ENCODE assay signal across 11 cellular contexts in genomic region chr9:125649826-125650225, GRCh38. TPM values are rescaled to one million over a fixed set of nuclear protein-coding genes. Genes with fewer than 3 reads are reported as not detected.
A peak's percentile ranks its signal among the peaks of the same experiment; 100 is the strongest.
DNase-seq lines count a peak whose midpoint lies in the region; ATAC-seq and TF ChIP-seq lines count a peak whose summit lies in the region.
"Had no signal": no experiment of that assay in that cellular context is flagged by ENCODE, and none has a peak within 500 bp of the region (broad histone marks: within the 10 kb centered on the region; RNA-seq: fewer than 3 reads in every experiment).

No MANE protein-coding gene starts in this region.

- H3K27me3 Mint-ChIP-seq in activated T-cell treated with anti-CD3 and anti-CD28 coated beads, Interleukin-2, amount 50 U/mL, for 24 hours: no peaks in the 10 kb centered on the region

- TF ChIP-seq EP300 in SK-N-SH (IDR thresholded peaks at IDR 0.05; ENCODE audit: borderline replicate concordance in 1 of 2, low read depth in 1 of 2, low read length in 1 of 2) (no peak), tibial nerve (IDR thresholded peaks at IDR 0.05) (no peak)

- no peaks in the 10 kb centered on the region for H3K9me3 Mint-ChIP-seq in activated T-cell treated with anti-CD3 and anti-CD28 coated beads, Interleukin-2, amount 50 U/mL, for 24 hours

- no peaks in the 10 kb centered on the region for H4K20me1 ChIP-seq in SK-N-SH (ENCODE audit: insufficient read depth)

- ATAC-seq in HG02884 (IDR thresholded peaks at IDR 0.05; ENCODE audit: unreplicated experiment): no peak

- peaks cover 85% of the 10 kb centered on the region for H3K79me2 ChIP-seq in SK-N-SH (ENCODE audit: insufficient read depth)

- H3K4me2 ChIP-seq in SK-N-SH: peak overlapping the region; percentile 49

- peak overlapping the region; percentile 47 to 98; a peak in 3 of 4 replicates for H3K27ac ChIP-seq in SK-N-SH (ENCODE audit: low read depth in 2 of 2, low read length in 1 of 2)
- peak overlapping the region; percentile 99 for H3K27ac ChIP-seq in epithelial cell of prostate
- H3K27ac ChIP-seq in spleen: peak overlapping the region in 7 of 8 donors; percentile 47 to 86 (median 68)
- peak overlapping the region in 7 of 59 donors; percentile 7 to 66 (median 22) for H3K27ac ChIP-seq in dorsolateral prefrontal cortex
- peak overlapping the region in 2 of 4 donors; percentile 48 to 55 for H3K27ac ChIP-seq in tibial nerve
- H3K27ac ChIP-seq: uterus had no signal

- CTCF ChIA-PET in SK-N-SH (lab: Yijun Ruan, JAX): interaction anchor here (1.1 kb wide), 1 partner anchor 749 kb away, joined by 3 read pairs; no protein-coding TSS in a partner anchor

- 68% methylated on average over 4 of the region's 4 CpGs for WGBS in SK-N-SH (ENCODE audit: low lambda C conversion rate)
- WGBS in spleen, 5 donors: 71 to 82% (median 78%) methylated on average over 4 of the region's 4 CpGs
- 92 to 94% methylated on average over 4 of the region's 4 CpGs for WGBS in tibial nerve, 2 donors

- H3K4me1 ChIP-seq in SK-N-SH (ENCODE audit: control insufficient read depth in 1 of 2, insufficient read depth in 2 of 2, low read depth in 1 of 2, low read length in 1 of 2) (peaks cover 18 to 44% of the 10 kb centered on the region in 2 experiments), spleen (peaks cover 38 to 94% (median 79%) of the 10 kb centered on the region in 6 donors), tibial nerve (peaks cover 0 to 59% (median 16%) of the 10 kb centered on the region in 4 donors)

- peak overlapping the region; percentile 73 for H3K9ac ChIP-seq in SK-N-SH

- H3F3A ChIP-seq in SK-N-SH (replicated peaks; ENCODE audit: insufficient read depth): peaks cover 68% of the 10 kb centered on the region

- no peaks in the 10 kb centered on the region for H3K9me2 ChIP-seq in SK-N-SH

- peaks cover 57% of the 10 kb centered on the region for H3K36me3 Mint-ChIP-seq in activated T-cell treated with anti-CD3 and anti-CD28 coated beads, Interleukin-2, amount 50 U/mL, for 24 hours (ENCODE audit: low read depth)

- no peak for TF ChIP-seq CTCF in SK-N-SH (IDR thresholded peaks at IDR 0.05)
- no peak for TF ChIP-seq CTCF in spleen (IDR thresholded peaks at IDR 0.05 in 8 of 11, conservative IDR thresholded peaks at IDR 0.05 in 3 of 11)
- TF ChIP-seq CTCF in dorsolateral prefrontal cortex (IDR thresholded peaks at IDR 0.05 in 54 of 56, conservative IDR thresholded peaks at IDR 0.05 in 2 of 56; ENCODE audit: low read depth in 1 of 56, partially characterized antibody in 56 of 56): no peak
- no peak for TF ChIP-seq CTCF in tibial nerve (IDR thresholded peaks at IDR 0.05)

- peaks cover 93% of the 10 kb centered on the region for H3K4me1 Mint-ChIP-seq in activated T-cell treated with anti-CD3 and anti-CD28 coated beads, Interleukin-2, amount 50 U/mL, for 24 hours (ENCODE audit: low read depth)

- H2AFZ ChIP-seq in SK-N-SH (ENCODE audit: low read depth): no peak overlapping the region

- H3K4me3 ChIP-seq in SK-N-SH (ENCODE audit: low read depth in 2 of 2, low read length in 1 of 2) (peak overlapping the region in 1 of 2 experiments; percentile 1; a peak in 2 of 4 replicates), spleen (peak overlapping the region in 1 of 8 donors; percentile 25), dorsolateral prefrontal cortex (no peak overlapping the region), tibial nerve (no peak overlapping the region)
- H3K4me3 ChIP-seq: uterus had no signal

- intact Hi-C loops in spleen (cut with DNase I; ENCODE audit: low total_unique reads) (no loop called here), dorsolateral prefrontal cortex (cut with DNase I) (no loop called here)

- H3K27me3 ChIP-seq in SK-N-SH (ENCODE audit: insufficient read depth) (no peaks in the 10 kb centered on the region), spleen (replicated peaks in 1 of 7) (no peaks in the 10 kb centered on the region), dorsolateral prefrontal cortex (no peaks in the 10 kb centered on the region), tibial nerve (no peaks in the 10 kb centered on the region)
- H3K27me3 ChIP-seq: uterus had no signal

- H3K9me3 ChIP-seq in SK-N-SH (no peaks in the 10 kb centered on the region), spleen (no peaks in the 10 kb centered on the region), tibial nerve (no peaks in the 10 kb centered on the region)
- H3K9me3 ChIP-seq: uterus had no signal

- no peak for TF ChIP-seq POLR2A in spleen (IDR thresholded peaks at IDR 0.05)
- TF ChIP-seq POLR2A in tibial nerve (IDR thresholded peaks at IDR 0.05): no peak

- no peak for TF ChIP-seq RAD21 in SK-N-SH (IDR thresholded peaks at IDR 0.05; ENCODE audit: low read length)

- H3K36me3 ChIP-seq in SK-N-SH (replicated peaks in 1 of 2; ENCODE audit: control insufficient read depth in 1 of 2, insufficient read depth in 2 of 2, low read length in 1 of 2): peaks cover 0 to 4% of the 10 kb centered on the region in 2 experiments
- no peaks in the 10 kb centered on the region for H3K36me3 ChIP-seq in spleen
- H3K36me3 ChIP-seq in tibial nerve: no peaks in the 10 kb centered on the region
- H3K36me3 ChIP-seq: uterus had no signal

- no peak for DNase-seq in activated T-cell treated with anti-CD3 and anti-CD28 coated beads, Interleukin-2, amount 50 U/mL, for 24 hours
- DNase-seq in activated T-cell treated with anti-CD3 and anti-CD28 coated beads, Interleukin-2, amount 50 U/mL, for 48 hours: no peak
- DNase-seq in SK-N-SH: no peak
- DNase-seq in epithelial cell of prostate (ENCODE audit: low read depth, low spot score): no peak
- DNase-seq in spleen: no peak
- DNase-seq in dorsolateral prefrontal cortex: no peak
- no peak for DNase-seq in tibial nerve (ENCODE audit: low spot score in 2 of 2)
- DNase-seq: activated CD8-positive, alpha-beta memory T cell treated with anti-CD3 and anti-CD28 coated beads, Interleukin-2, amount 50 U/mL, for 4 hours; NCI-H446 treated with DMSO at 0.1 percent for 48 hours; uterus had no signal

- POLR2A ChIA-PET in SK-N-SH (lab: Yijun Ruan, JAX): no interaction called here

- H3K4me3 Mint-ChIP-seq in activated T-cell treated with anti-CD3 and anti-CD28 coated beads, Interleukin-2, amount 50 U/mL, for 24 hours: peak overlapping the region; percentile 60

- H3K27ac Mint-ChIP-seq in activated T-cell treated with anti-CD3 and anti-CD28 coated beads, Interleukin-2, amount 50 U/mL, for 24 hours: peak overlapping the region; percentile 94

TF ChIP-seq in SK-N-SH, 30 proteins besides CTCF, POLR2A, EP300 and RAD21 (continues in another document):
- TF ChIP-seq USF1 (IDR thresholded peaks at IDR 0.05; ENCODE audit: borderline replicate concordance, low read depth) (no peak), POLR2AphosphoS5 (IDR thresholded peaks at IDR 0.05; ENCODE audit: low read depth, low read length) (no peak), RCOR1 (IDR thresholded peaks at IDR 0.05; ENCODE audit: low read length) (no peak), MEF2A (IDR thresholded peaks at IDR 0.05; ENCODE audit: borderline replicate concordance, low read depth) (no peak), ELF1 (IDR thresholded peaks at IDR 0.05) (no peak), USF2 (IDR thresholded peaks at IDR 0.05; ENCODE audit: borderline replicate concordance, low read depth, low read length) (no peak), SIN3A (IDR thresholded peaks at IDR 0.05; ENCODE audit: borderline replicate concordance, low read depth, low read length) (no peak), NRF1 (IDR thresholded peaks at IDR 0.05; ENCODE audit: low read depth, low read length) (no peak), FOXJ3 (CRISPR knock-in tag; IDR thresholded peaks at IDR 0.05) (no peak)

RNA-seq across cellular contexts. Expression of gene MAPKAP1, which starts 57.2 kb away (rescaled TPM):
- polyA plus RNA-seq in SK-N-SH (2012; rRNA removed) (97.9 and 117 TPM in 2 replicates), spleen (10 to 100 TPM; 37.2 to 51.7 (median 37.7) TPM)
- polyA plus RNA-seq in SK-N-SH (2012; cell fraction: cytosol; rRNA removed): 102 and 103 TPM in 2 replicates
- polyA plus RNA-seq in SK-N-SH (2012; cell fraction: nucleus; rRNA removed): 81.1 and 148 TPM in 2 replicates
- total RNA-seq in spleen (10 to 100 TPM; 47.2 to 77.2 (median 63.4) TPM), dorsolateral prefrontal cortex (100 to 1,000 TPM in 8 of 120 experiments, 10 to 100 TPM in 112; 42.9 to 115 (median 74.5) TPM), tibial nerve (100 to 1,000 TPM in 1 of 4 donors, 10 to 100 TPM in 3; 61.4 to 111 (median 92.7) TPM)
